In genomic region chr18:21598726-21599584, GRCh38 we compare ENCODE assay signal across 8 cellular contexts. TPM values are rescaled to one million over a fixed set of nuclear protein-coding genes. Genes with fewer than 3 reads are reported as not detected.
DNase-seq lines count a peak whose midpoint lies in the region; ATAC-seq and TF ChIP-seq lines count a peak whose summit lies in the region.

No MANE protein-coding gene starts in this region.

- peak overlapping the region; percentile 97 to 98 for H3K27ac ChIP-seq in coronary artery

- H3K27me3 Mint-ChIP-seq in natural killer cell treated with Interleukin-12 subunit alpha and Interleukin-12 subunit beta and Interleukin-15 and Interleukin-18, amount 100 ng/mL, for 72 hours = no peaks in the 10 kb centered on the region

- no peaks in the 10 kb centered on the region for H3K9me3 Mint-ChIP-seq in natural killer cell treated with Interleukin-12 subunit alpha and Interleukin-12 subunit beta and Interleukin-15 and Interleukin-18, amount 100 ng/mL, for 72 hours

- peak overlapping the region; percentile 96 for H3K4me3 ChIP-seq in coronary artery

- H3K36me3 Mint-ChIP-seq in natural killer cell treated with Interleukin-12 subunit alpha and Interleukin-12 subunit beta and Interleukin-15 and Interleukin-18, amount 100 ng/mL, for 72 hours = no peaks in the 10 kb centered on the region

- H3K27ac Mint-ChIP-seq in natural killer cell treated with Interleukin-12 subunit alpha and Interleukin-12 subunit beta and Interleukin-15 and Interleukin-18, amount 100 ng/mL, for 72 hours = peak overlapping the region; percentile 93 to 98

- H3K4me1 Mint-ChIP-seq in natural killer cell treated with Interleukin-12 subunit alpha and Interleukin-12 subunit beta and Interleukin-15 and Interleukin-18, amount 100 ng/mL, for 72 hours (ENCODE audit: low read depth in 2 of 2) = peaks cover 18% of the 10 kb centered on the region in 2 donors

- no peak for ATAC-seq in natural killer cell treated with Interleukin-12 subunit alpha and Interleukin-12 subunit beta and Interleukin-15 and Interleukin-18, amount 100 ng/mL, for 72 hours
- no peak for ATAC-seq in HG03342 (IDR thresholded peaks at IDR 0.05; ENCODE audit: unreplicated experiment)

- H3K4me3 Mint-ChIP-seq in natural killer cell treated with Interleukin-12 subunit alpha and Interleukin-12 subunit beta and Interleukin-15 and Interleukin-18, amount 100 ng/mL, for 72 hours = peak overlapping the region; percentile 90

- DNase-seq in NCI-H1417 (lab: John Stamatoyannopoulos, UW) = peak in 2 of 3 experiments; percentile 13 to 53
- no peak for DNase-seq in NCI-H1417 treated with DMSO at 0.1 percent for 48 hours (lab: John Stamatoyannopoulos, UW)
- peak; percentile 58 for DNase-seq in NCI-H128 (lab: John Stamatoyannopoulos, UW; ENCODE audit: unreplicated experiment)
- DNase-seq in coronary artery (ENCODE audit: low spot score) = no peak
- no peak for DNase-seq in natural killer cell treated with Interleukin-12 subunit alpha and Interleukin-12 subunit beta and Interleukin-15 and Interleukin-18, amount 100 ng/mL, for 72 hours (ENCODE audit: low spot score)
- no peak for DNase-seq in NCI-H2029 treated with DMSO at 0.1 percent for 48 hours (lab: John Stamatoyannopoulos, UW)
- DNase-seq in NCI-H2196 (lab: John Stamatoyannopoulos, UW; ENCODE audit: unreplicated experiment) = no peak

- TF ChIP-seq CTCF in coronary artery (IDR thresholded peaks at IDR 0.05) = no peak

RNA-seq across cellular contexts. Expression of gene ESCO1, which starts 1.5 kb away (rescaled TPM):
- 10 to 100 TPM; 20.7 to 29.6 TPM for total RNA-seq in natural killer cell treated with Interleukin-12 subunit alpha and Interleukin-12 subunit beta and Interleukin-15 and Interleukin-18, amount 100 ng/mL, for 72 hours

RNA-seq across cellular contexts. Expression of gene SNRPD1, which starts 13.2 kb away (rescaled TPM):
- 100 to 1,000 TPM in 1 of 2 donors, 10 to 100 TPM in 1; 91.2 to 158 TPM for total RNA-seq in natural killer cell treated with Interleukin-12 subunit alpha and Interleukin-12 subunit beta and Interleukin-15 and Interleukin-18, amount 100 ng/mL, for 72 hours

Comparison
In these comparisons a context has a peak if more than half of its experiments do, and no peak if none do; other contexts are left out.
1. DNase-seq: peak in NCI-H1417 (2 of 3) and NCI-H128 (single experiment); none in NCI-H1417 treated with DMSO at 0.1 percent for 48 hours (single experiment), coronary artery (single experiment), natural killer cell treated with Interleukin-12 subunit alpha and Interleukin-12 subunit beta and Interleukin-15 and Interleukin-18, amount 100 ng/mL, for 72 hours (single experiment), NCI-H2029 treated with DMSO at 0.1 percent for 48 hours (single experiment) and NCI-H2196 (single experiment).